ENCODE assay signal across 34 cellular contexts in genomic region chr2:160943429-160943828, GRCh38.
DNase-seq lines count a peak whose midpoint lies in the region; ATAC-seq, FAIRE-seq and TF ChIP-seq lines count a peak whose summit lies in the region.
"Had no signal": no experiment of that assay in that cellular context is flagged by ENCODE, and none has a peak within 500 bp of the region (broad histone marks: within the 10 kb centered on the region; RNA-seq: fewer than 3 reads in every experiment).

No MANE protein-coding gene starts in this region.

- TF ChIP-seq CTCF in A549 (IDR thresholded peaks at IDR 0.05) (no peak), glutamatergic neuron (IDR thresholded peaks at IDR 0.05; ENCODE audit: partially characterized antibody, unreplicated experiment) (peak; percentile 16)

- intact Hi-C loops in head of caudate nucleus (cut with DNase I) = no loop called here

- POLR2A ChIA-PET in A549 (lab: Yijun Ruan, JAX) = no interaction called here

- 85% methylated on average over 3 of the region's 3 CpGs for WGBS in A549 (ENCODE audit: missing lambda C conversion rate)

- H3K4me1 Mint-ChIP-seq in glutamatergic neuron (ENCODE audit: low read depth, unreplicated experiment) = peaks cover 30% of the 10 kb centered on the region

- H3K4me3 Mint-ChIP-seq in glutamatergic neuron (ENCODE audit: unreplicated experiment) = peak overlapping the region; percentile 9
- H3K4me3 Mint-ChIP-seq: B cell; CD14-positive monocyte; CD4-positive, alpha-beta memory T cell; CD4-positive, alpha-beta T cell; CD4-positive, CD25-positive, alpha-beta regulatory T cell; CD8-positive, alpha-beta memory T cell; CD8-positive, alpha-beta T cell had no signal

- FAIRE-seq in A549 (lab: Jason Lieb, UNC) = no peak
- FAIRE-seq: A204.1, D721Med had no signal

- no peak overlapping the region for H3K4me2 ChIP-seq in A549
- H3K4me2 ChIP-seq: BLaER1 had no signal

- TF ChIP-seq RAD21 in A549 (conservative IDR thresholded peaks at IDR 0.05 in 1 of 2, IDR thresholded peaks at IDR 0.05 in 1 of 2) = no peak

- peak overlapping the region; percentile 56 for H3K27ac Mint-ChIP-seq in glutamatergic neuron (ENCODE audit: unreplicated experiment)
- H3K27ac Mint-ChIP-seq: B cell; CD14-positive monocyte; CD4-positive, alpha-beta T cell; CD4-positive, CD25-positive, alpha-beta regulatory T cell; CD8-positive, alpha-beta memory T cell; CD8-positive, alpha-beta T cell had no signal

- H3K27me3 Mint-ChIP-seq in glutamatergic neuron (ENCODE audit: unreplicated experiment) = no peaks in the 10 kb centered on the region
- H3K27me3 Mint-ChIP-seq: CD4-positive, CD25-positive, alpha-beta regulatory T cell had no signal

- CTCF ChIA-PET in A549 (lab: Yijun Ruan, JAX) = interaction anchor here (2.2 kb wide), 1 partner anchor 120 kb away, joined by 6 read pairs; no protein-coding TSS in a partner anchor

- DNase-seq in A549 (ENCODE audit: low read depth in 1 of 2, low spot score in 1 of 2) (no peak), SK-N-DZ (ENCODE audit: low spot score) (peak; percentile 28), glutamatergic neuron (no peak), hepatic stellate cell (ENCODE audit: low spot score) (no peak), head of caudate nucleus (no peak)
- DNase-seq: 8988T; ACHN; AML-193; BE2C; C1 segment of cervical spinal cord; Caco-2; Calu3; CD4-positive, alpha-beta memory T cell; CD4-positive, alpha-beta T cell; CD4-positive, CD25-positive, alpha-beta regulatory T cell; CD8-positive, alpha-beta memory T cell; CD8-positive, alpha-beta T cell; COR-L47; DMS 273 treated with DMSO at 0.1 percent for 48 hours; DMS153; DMS53; DMS79; DMS79 treated with DMSO at 0.1 percent for 48 hours; DND-41; EL had no signal

- ATAC-seq in A549 (peak; percentile 47 to 59; a peak in 4 of 6 replicates), HG02623 (IDR thresholded peaks at IDR 0.05; ENCODE audit: unreplicated experiment) (no peak)
- ATAC-seq: CD8-positive, alpha-beta T cell had no signal

- H3K4me3 ChIP-seq in A549 = no peak overlapping the region
- H3K4me3 ChIP-seq: BLaER1; BLaER1 treated with 17β-estradiol and CSF1 and Interleukin-3, amounts not matched to agents 10 nM and 100 nM had no signal

- no peaks in the 10 kb centered on the region for H3K36me3 Mint-ChIP-seq in glutamatergic neuron (ENCODE audit: unreplicated experiment)
- H3K36me3 Mint-ChIP-seq: CD14-positive monocyte; CD4-positive, alpha-beta memory T cell; CD4-positive, CD25-positive, alpha-beta regulatory T cell; CD8-positive, alpha-beta memory T cell; CD8-positive, alpha-beta T cell had no signal

- no peak for TF ChIP-seq POLR2A in A549 (IDR thresholded peaks at IDR 0.05; ENCODE audit: low read length)

- peaks cover 6% of the 10 kb centered on the region; the same call in 2 of the 3 replicates for H3K4me1 ChIP-seq in A549
- H3K4me1 ChIP-seq: BLaER1, Caco-2 had no signal

- no peak for TF ChIP-seq EP300 in A549 (IDR thresholded peaks at IDR 0.05)

- H3K27ac ChIP-seq in A549 = no peak overlapping the region
- H3K27ac ChIP-seq: 22Rv1; BLaER1; BLaER1 treated with 17β-estradiol and CSF1 and Interleukin-3, amounts not matched to agents 10 nM and 100 nM; C4-2B had no signal

- H3K9me3 Mint-ChIP-seq in glutamatergic neuron (ENCODE audit: unreplicated experiment) = no peaks in the 10 kb centered on the region
- H3K9me3 Mint-ChIP-seq: CD4-positive, alpha-beta T cell; CD8-positive, alpha-beta memory T cell; CD8-positive, alpha-beta T cell had no signal

- no peaks in the 10 kb centered on the region for H3K9me3 ChIP-seq in A549
- H3K9me3 ChIP-seq: BE2C; BLaER1; BLaER1 treated with 17β-estradiol and CSF1 and Interleukin-3, amounts not matched to agents 10 nM and 100 nM; Caco-2 had no signal

TF ChIP-seq in A549, 52 proteins besides CTCF, POLR2A, EP300 and RAD21:
- TF ChIP-seq RFX5 (IDR thresholded peaks at IDR 0.05) (no peak), CHD4 (IDR thresholded peaks at IDR 0.05; ENCODE audit: borderline replicate concordance) (no peak), PHF8 (IDR thresholded peaks at IDR 0.05; ENCODE audit: borderline replicate concordance, low read depth) (no peak), CBX8 (IDR thresholded peaks at IDR 0.05) (no peak), CHD2 (IDR thresholded peaks at IDR 0.05; ENCODE audit: low read length, partially characterized antibody) (no peak), SREBF2 (IDR thresholded peaks at IDR 0.05) (no peak), CEBPB (IDR thresholded peaks at IDR 0.05) (no peak), NR3C1 (IDR thresholded peaks at IDR 0.05) (no peak), NFE2L2 (conservative IDR thresholded peaks at IDR 0.05; ENCODE audit: low read length) (no peak), TFCP2L1 (CRISPR knock-in tag; IDR thresholded peaks at IDR 0.05) (no peak), HOXB5 (CRISPR knock-in tag; IDR thresholded peaks at IDR 0.05) (no peak), BCL3 (IDR thresholded peaks at IDR 0.05) (no peak)
- TF ChIP-seq, protein P1, sequence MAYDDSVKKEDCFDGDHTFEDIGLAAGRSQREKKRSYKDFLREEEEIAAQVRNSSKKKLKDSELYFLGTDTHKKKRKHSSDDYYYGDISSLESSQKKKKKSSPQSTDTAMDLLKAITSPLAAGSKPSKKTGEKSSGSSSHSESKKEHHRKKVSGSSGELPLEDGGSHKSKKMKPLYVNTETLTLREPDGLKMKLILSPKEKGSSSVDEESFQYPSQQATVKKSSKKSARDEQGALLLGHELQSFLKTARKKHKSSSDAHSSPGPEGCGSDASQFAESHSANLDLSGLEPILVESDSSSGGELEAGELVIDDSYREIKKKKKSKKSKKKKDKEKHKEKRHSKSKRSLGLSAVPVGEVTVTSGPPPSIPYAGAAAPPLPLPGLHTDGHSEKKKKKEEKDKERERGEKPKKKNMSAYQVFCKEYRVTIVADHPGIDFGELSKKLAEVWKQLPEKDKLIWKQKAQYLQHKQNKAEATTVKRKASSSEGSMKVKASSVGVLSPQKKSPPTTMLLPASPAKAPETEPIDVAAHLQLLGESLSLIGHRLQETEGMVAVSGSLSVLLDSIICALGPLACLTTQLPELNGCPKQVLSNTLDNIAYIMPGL (CRISPR knock-in tag; IDR thresholded peaks at IDR 0.05; ENCODE audit: borderline replicate concordance) = no peak
- TF ChIP-seq, protein P2, sequence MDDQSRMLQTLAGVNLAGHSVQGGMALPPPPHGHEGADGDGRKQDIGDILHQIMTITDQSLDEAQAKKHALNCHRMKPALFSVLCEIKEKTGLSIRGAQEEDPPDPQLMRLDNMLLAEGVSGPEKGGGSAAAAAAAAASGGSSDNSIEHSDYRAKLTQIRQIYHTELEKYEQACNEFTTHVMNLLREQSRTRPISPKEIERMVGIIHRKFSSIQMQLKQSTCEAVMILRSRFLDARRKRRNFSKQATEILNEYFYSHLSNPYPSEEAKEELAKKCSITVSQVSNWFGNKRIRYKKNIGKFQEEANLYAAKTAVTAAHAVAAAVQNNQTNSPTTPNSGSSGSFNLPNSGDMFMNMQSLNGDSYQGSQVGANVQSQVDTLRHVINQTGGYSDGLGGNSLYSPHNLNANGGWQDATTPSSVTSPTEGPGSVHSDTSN (IDR thresholded peaks at IDR 0.05) = no peak
